In the genomic region with DNA sequence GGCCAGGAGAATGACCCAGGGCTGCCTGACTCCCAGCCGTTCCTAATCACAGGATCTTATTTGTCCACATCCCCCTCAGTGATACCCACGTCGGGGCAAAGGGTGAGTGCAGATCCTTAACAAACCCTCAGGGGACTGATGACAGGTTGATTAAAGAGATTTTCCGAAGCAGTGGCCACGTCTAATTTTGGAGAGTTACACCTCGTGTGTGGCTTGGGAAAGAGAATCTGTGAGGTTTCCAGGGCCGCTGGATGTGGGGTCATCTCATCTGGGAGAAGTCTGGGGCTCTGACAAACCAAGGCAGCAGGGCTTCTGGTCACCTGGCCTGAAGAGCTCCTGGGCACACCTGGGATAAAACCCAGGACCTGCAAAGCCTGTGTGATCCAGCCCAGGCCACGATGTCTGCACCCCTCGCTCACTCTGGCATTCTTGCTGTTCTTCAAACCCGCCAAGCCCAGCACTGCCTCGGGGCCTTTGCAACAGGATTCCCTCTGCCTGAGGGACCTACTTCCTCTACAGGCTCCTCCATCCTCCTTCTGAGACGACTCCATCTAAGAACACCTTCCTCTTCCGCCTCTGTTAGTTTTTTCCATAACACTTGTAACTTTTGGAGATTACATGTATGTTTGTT, we compare ENCODE assay signal across 21 cellular contexts. TPM values are rescaled to one million over a fixed set of nuclear protein-coding genes. Genes with fewer than 3 reads are reported as not detected.
A peak's percentile ranks its signal among the peaks of the same experiment; 100 is the strongest.
DNase-seq lines count a peak whose midpoint lies in the region; ATAC-seq, FAIRE-seq and TF ChIP-seq lines count a peak whose summit lies in the region.
"Had no signal": no experiment of that assay in that cellular context is flagged by ENCODE, and none has a peak within 500 bp of the region (broad histone marks: within the 10 kb centered on the region; RNA-seq: fewer than 3 reads in every experiment).

No MANE protein-coding gene starts in this region.

- H4K8ac ChIP-seq in IMR-90 (ENCODE audit: low read depth in 2 of 2, low read length in 2 of 2) = no peak overlapping the region; a peak in 1 of 4 replicates

- no peak for TF ChIP-seq EP300 in stomach (IDR thresholded peaks at IDR 0.05)

- H3K4me1 ChIP-seq in IMR-90 (ENCODE audit: control insufficient read depth, insufficient read depth, low read length) (peaks cover 13% of the 10 kb centered on the region), SJCRH30 (peaks cover 44% of the 10 kb centered on the region), muscle layer of colon (ENCODE audit: insufficient read depth, low read length) (peaks cover 42% of the 10 kb centered on the region), stomach (peaks cover 3 to 27% (median 17%) of the 10 kb centered on the region in 4 donors), small intestine (ENCODE audit: control insufficient read depth in 2 of 2, insufficient read depth in 1 of 2, low read depth in 1 of 2, low read length in 1 of 2) (no peaks in the 10 kb centered on the region)

- no peak overlapping the region for H2BK120ac ChIP-seq in IMR-90 (ENCODE audit: low read depth, low read length)

- H3K27me3 ChIP-seq in IMR-90 (ENCODE audit: control insufficient read depth, insufficient read depth, low read length) (no peaks in the 10 kb centered on the region), SJCRH30 (no peaks in the 10 kb centered on the region), muscle layer of colon (ENCODE audit: control insufficient read depth in 1 of 2, insufficient read depth in 2 of 2, low read length in 2 of 2) (no peaks in the 10 kb centered on the region), stomach (peaks cover 0 to 23% (median 13%) of the 10 kb centered on the region in 3 donors), small intestine (ENCODE audit: control insufficient read depth in 2 of 2, insufficient read depth in 2 of 2, low read length in 2 of 2) (peaks cover 0 to 3% of the 10 kb centered on the region in 2 donors)
- H3K27me3 ChIP-seq: adrenal gland, SJSA1 had no signal

- in situ Hi-C loops in IMR-90 (cut with MboI; ENCODE audit: low sequenced_read_pairs) = no loop called here

- H3K79me1 ChIP-seq in IMR-90 (ENCODE audit: low read depth in 1 of 2, low read length in 2 of 2) = peaks cover 0 to 16% of the 10 kb centered on the region in 2 experiments; a peak in 2 of 4 replicates

- no peak overlapping the region for H2BK20ac ChIP-seq in IMR-90 (ENCODE audit: low read depth, low read length)

- no peak overlapping the region for H3K14ac ChIP-seq in IMR-90 (replicated peaks; ENCODE audit: low read depth, low read length)

- TF ChIP-seq CTCF in IMR-90 (conservative IDR thresholded peaks at IDR 0.05; ENCODE audit: low read depth, low read length) (no peak), stomach (IDR thresholded peaks at IDR 0.05) (no peak)

- H2AFZ ChIP-seq in IMR-90 (replicated peaks; ENCODE audit: low read length, poor library complexity) = no peak overlapping the region
- H2AFZ ChIP-seq: neural progenitor cell had no signal

- no TSS peak for BruUV-seq in IMR-90 (replicated peaks; lab: Mats Ljungman, UMichigan)

- no peak overlapping the region for H3K23ac ChIP-seq in IMR-90 (ENCODE audit: low read depth, low read length)

- no peak for DNase-seq in IMR-90
- no peak for DNase-seq in SJCRH30
- DNase-seq in stomach = no peak
- no peak for DNase-seq in NCI-H524 (lab: John Stamatoyannopoulos, UW)
- DNase-seq in small intestine = no peak
- DNase-seq: activated CD8-positive, alpha-beta memory T cell treated with anti-CD3 and anti-CD28 coated beads, Interleukin-2, amount 50 U/mL, for 4 hours; activated effector memory CD4-positive, alpha-beta T cell treated with Interleukin-2 at 50 U/mL for 16 hours; adrenal gland; DMS79 treated with DMSO at 0.1 percent for 48 hours; foreskin melanocyte; GM23248; kidney glomerular epithelial cell; NCI-H187; NCI-H82; OCI-M1 had no signal

- TF ChIP-seq RAD21 in IMR-90 (IDR thresholded peaks at IDR 0.05; ENCODE audit: low read length) = no peak

- H2BK5ac ChIP-seq in IMR-90 (ENCODE audit: low read depth, low read length, poor library complexity, severe bottlenecking) = no peak overlapping the region

- POLR2A ChIA-PET in IMR-90 (lab: Charles Lee; ENCODE audit: unreplicated experiment) = no interaction called here

- no peak overlapping the region for H3K4me2 ChIP-seq in IMR-90 (ENCODE audit: low read depth, low read length)

- 0 out of 2 replicates have a peak overlapping the region, but pooled peaks have one; percentile 14 for H4K91ac ChIP-seq in IMR-90 (ENCODE audit: insufficient read depth, low read depth, low read length)

- no peak overlapping the region for H3K4me3 ChIP-seq in IMR-90 (ENCODE audit: insufficient read depth, low read depth, low read length)
- no peak overlapping the region for H3K4me3 ChIP-seq in SJCRH30
- H3K4me3 ChIP-seq in muscle layer of colon (ENCODE audit: low read depth in 1 of 2, low read length in 2 of 2) = peak overlapping the region in 1 of 2 donors; percentile 67
- peak overlapping the region in 3 of 4 donors; percentile 2 to 44 (median 17) for H3K4me3 ChIP-seq in stomach
- no peak overlapping the region for H3K4me3 ChIP-seq in small intestine (ENCODE audit: low read depth in 1 of 2, low read length in 2 of 2)
- H3K4me3 ChIP-seq: adrenal gland, GM23248, neural progenitor cell, SJSA1 had no signal

- no peak overlapping the region for H2AK9ac ChIP-seq in IMR-90 (replicated peaks; ENCODE audit: low read depth, low read length, poor library complexity)

- no peak overlapping the region for H2BK15ac ChIP-seq in IMR-90 (ENCODE audit: low read depth, low read length)

- TF ChIP-seq POLR2A in IMR-90 (IDR thresholded peaks at IDR 0.05; ENCODE audit: low read depth, low read length) = no peak
- TF ChIP-seq POLR2A in stomach (IDR thresholded peaks at IDR 0.05) = no peak

- ATAC-seq in IMR-90 (ENCODE audit: low read depth) (no peak), HG02763 (IDR thresholded peaks at IDR 0.05; ENCODE audit: unreplicated experiment) (no peak)

- H3K4ac ChIP-seq in IMR-90 (ENCODE audit: low read depth, low read length) = no peak overlapping the region

- H3K9me1 ChIP-seq in IMR-90 (ENCODE audit: insufficient read depth, low read length) = peaks cover 14% of the 10 kb centered on the region

- no peaks in the 10 kb centered on the region for H3K9me3 ChIP-seq in IMR-90 (ENCODE audit: control insufficient read depth, insufficient read depth, low read length)
- no peaks in the 10 kb centered on the region for H3K9me3 ChIP-seq in SJCRH30 (replicated peaks)
- H3K9me3 ChIP-seq in muscle layer of colon (ENCODE audit: low read length) = no peaks in the 10 kb centered on the region
- no peaks in the 10 kb centered on the region for H3K9me3 ChIP-seq in stomach
- no peaks in the 10 kb centered on the region for H3K9me3 ChIP-seq in small intestine (ENCODE audit: control insufficient read depth, low read depth)
- H3K9me3 ChIP-seq: adrenal gland, SJSA1 had no signal

- H2AK5ac ChIP-seq in IMR-90 (ENCODE audit: low read depth, low read length) = no peak overlapping the region

- no peak overlapping the region for H3K18ac ChIP-seq in IMR-90 (ENCODE audit: low read depth, low read length)

- no peaks in the 10 kb centered on the region for H4K20me1 ChIP-seq in IMR-90 (ENCODE audit: insufficient read depth, low read length)

- H3K56ac ChIP-seq in IMR-90 (ENCODE audit: extremely low read depth, insufficient read depth, low read length) = no peak overlapping the region

- CTCF ChIA-PET in IMR-90 (lab: Yijun Ruan, JAX) = interaction anchor here (1.1 kb wide), 1 partner anchor 47 kb away, joined by 3 read pairs; no protein-coding TSS in a partner anchor

- intact Hi-C loops in IMR-90 (cut with micrococcal nuclease) (loop anchor here (5.0 kb wide), 1 partner anchor 45 kb away; no protein-coding TSS in a partner anchor), stomach (cut with DNase I; ENCODE audit: low total_unique reads) (no loop called here)

- H3K9ac ChIP-seq in IMR-90 (ENCODE audit: low read depth, low read length) (no peak overlapping the region), muscle layer of colon (ENCODE audit: low read length) (peak overlapping the region; percentile 96)
- H3K9ac ChIP-seq: GM23248, neural progenitor cell had no signal

- H3K36me3 ChIP-seq in IMR-90 (ENCODE audit: control insufficient read depth, insufficient read depth, low read length) = no peaks in the 10 kb centered on the region
- no peaks in the 10 kb centered on the region for H3K36me3 ChIP-seq in SJCRH30
- peaks cover 4% of the 10 kb centered on the region for H3K36me3 ChIP-seq in muscle layer of colon (ENCODE audit: insufficient read depth, low read length)
- H3K36me3 ChIP-seq in stomach = no peaks in the 10 kb centered on the region
- H3K36me3 ChIP-seq in small intestine (ENCODE audit: control insufficient read depth in 2 of 2, insufficient read depth in 2 of 2, low read length in 2 of 2) = no peaks in the 10 kb centered on the region
- H3K36me3 ChIP-seq: adrenal gland, neural progenitor cell had no signal

- no peak overlapping the region for H3K27ac ChIP-seq in IMR-90 (ENCODE audit: insufficient read depth, low read length)
- peak overlapping the region; percentile 76; the same call in 1 of the 2 replicates for H3K27ac ChIP-seq in SJCRH30
- peak overlapping the region; percentile 84 for H3K27ac ChIP-seq in muscle layer of colon (ENCODE audit: low read depth, low read length)
- H3K27ac ChIP-seq in stomach = peak overlapping the region in 4 of 5 donors; percentile 33 to 91 (median 70)
- no peak overlapping the region for H3K27ac ChIP-seq in small intestine (ENCODE audit: low read depth in 1 of 2, low read length in 1 of 2)
- H3K27ac ChIP-seq: adrenal gland, epithelial cell of prostate, GM23248, neural progenitor cell, SJSA1, VCaP had no signal

- no peak overlapping the region for H4K5ac ChIP-seq in IMR-90 (ENCODE audit: low read depth, low read length)

- no CpG with 5 or more reads among the region's 13 CpGs for WGBS in IMR-90 (ENCODE audit: extremely low coverage in 2 of 2, insufficient read length in 1 of 2), 2 experiments
- WGBS in stomach, 5 donors = 40 to 54% (median 43%) methylated on average over 13 of the region's 13 CpGs
- 53 to 69% (median 59%) methylated on average over 13 of the region's 13 CpGs for WGBS in small intestine, 3 donors

- FAIRE-seq in small intestine (lab: Jason Lieb, UNC) = no peak

- dilution Hi-C loops in IMR-90 (cut with HindIII; ENCODE audit: low sequenced_read_pairs, unreplicated experiment) = no loop called here

RNA-seq across cellular contexts. Expression of a gene that starts 4.7 kb away (rescaled TPM):
- total RNA-seq in IMR-90 (2012; rRNA removed) (0.54 and 0.83 TPM in 2 replicates), stomach (10 to 100 TPM in 4 of 5 donors, 1 to 10 TPM in 1; 7.6 to 51.9 (median 38.9) TPM)
- polyA plus RNA-seq in IMR-90 (2012; rRNA removed) (0.44 TPM in 2 replicates), stomach (1 to 10 TPM in 2 of 3 donors, under 1 TPM in 1; 0.15 to 9.1 (median 1.1) TPM), small intestine (1 to 10 TPM in 1 of 3 donors, under 1 TPM in 2; 0.22 to 3.6 (median 0.81) TPM)
- 0.31 and 0.60 TPM in 2 replicates for polyA plus RNA-seq in IMR-90 (2012; cell fraction: cytosol; rRNA removed)
- 0.40 and 0.71 TPM in 2 replicates for polyA plus RNA-seq in IMR-90 (2012; cell fraction: nucleus; rRNA removed; ENCODE audit: low replicate concordance)
- total RNA-seq in SJCRH30 (2014; rRNA removed; shearing (Covaris generic)) = 6.7 and 7.4 TPM in 2 replicates

RNA-seq across cellular contexts. Expression of a gene that starts 28.3 kb away (rescaled TPM):
- total RNA-seq in IMR-90 (2012; rRNA removed) = 66.9 and 70.6 TPM in 2 replicates
- polyA plus RNA-seq in IMR-90 (2012; rRNA removed) = 27.7 and 32.6 TPM in 2 replicates
- 10.3 and 11.0 TPM in 2 replicates for polyA plus RNA-seq in IMR-90 (2012; cell fraction: cytosol; rRNA removed)
- 20.0 and 103 TPM in 2 replicates for polyA plus RNA-seq in IMR-90 (2012; cell fraction: nucleus; rRNA removed; ENCODE audit: low replicate concordance)
- total RNA-seq in SJCRH30 (2014; rRNA removed; shearing (Covaris generic)) = 50.6 and 54.9 TPM in 2 replicates
- total RNA-seq in stomach = 10 to 100 TPM in 4 of 5 donors, 1 to 10 TPM in 1; 7.8 to 87.5 (median 31.9) TPM
- 10 to 100 TPM; 22.9 to 33.5 (median 30.9) TPM for polyA plus RNA-seq in stomach
- 10 to 100 TPM; 24.0 to 57.8 (median 54.6) TPM for polyA plus RNA-seq in small intestine

Comparison
In these comparisons a context has a peak if more than half of its experiments do, and no peak if none do; other contexts are left out.
1. H3K27ac ChIP-seq: peak in SJCRH30 (single experiment), muscle layer of colon (single experiment) and stomach (4 of 5); none in IMR-90 (single experiment) and small intestine (0 of 2).
2. H3K4me3 ChIP-seq: peak in stomach (3 of 4); none in IMR-90 (single experiment), SJCRH30 (single experiment) and small intestine (0 of 2).